ENCODE assay signal across 1 cellular context in the genomic region with DNA sequence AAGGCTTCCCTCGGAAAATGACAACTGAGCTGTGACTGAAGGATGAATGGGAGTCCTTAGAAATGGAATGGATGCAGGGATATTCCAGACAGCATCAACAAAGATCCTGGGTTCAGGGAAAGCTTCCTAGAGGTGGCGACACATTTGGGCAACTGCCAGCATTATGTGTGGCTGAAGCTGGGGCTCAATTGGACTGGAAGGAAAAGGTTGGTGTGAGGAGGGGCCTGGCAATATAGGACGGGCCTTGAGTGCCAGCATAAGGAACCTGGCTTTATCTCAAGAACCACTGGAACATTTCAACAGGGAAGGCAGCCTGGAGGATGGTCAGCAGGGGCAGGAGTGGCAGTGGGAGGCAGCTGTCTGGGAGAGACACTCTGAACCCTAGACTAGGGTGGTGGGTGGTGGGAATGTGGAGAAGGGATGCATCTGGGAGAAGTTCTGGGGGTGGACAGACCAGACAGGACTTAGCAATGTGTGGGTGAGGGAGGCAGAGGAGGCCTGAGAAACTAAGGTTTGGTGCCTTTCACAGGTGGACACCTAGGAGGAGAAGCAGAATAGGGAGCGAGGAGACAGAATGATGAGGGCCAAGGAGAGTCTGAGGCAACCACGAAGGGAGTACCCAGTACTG.
TF ChIP-seq lines count a peak whose summit lies in the region.

No MANE protein-coding gene starts in this region.

TF ChIP-seq in IMR-90, 13 proteins besides CTCF, POLR2A, EP300 and RAD21:
- TF ChIP-seq SMC3 (IDR thresholded peaks at IDR 0.05; ENCODE audit: low read depth, low read length) (no peak), CEBPB (IDR thresholded peaks at IDR 0.05; ENCODE audit: low read depth, low read length) (no peak), MXI1 (IDR thresholded peaks at IDR 0.05; ENCODE audit: borderline replicate concordance, low read depth, low read length) (no peak), FOS (IDR thresholded peaks at IDR 0.05; ENCODE audit: low read depth, low read length) (no peak), BHLHE40 (IDR thresholded peaks at IDR 0.05; ENCODE audit: low read depth, low read length) (no peak)
